In the genomic region with DNA sequence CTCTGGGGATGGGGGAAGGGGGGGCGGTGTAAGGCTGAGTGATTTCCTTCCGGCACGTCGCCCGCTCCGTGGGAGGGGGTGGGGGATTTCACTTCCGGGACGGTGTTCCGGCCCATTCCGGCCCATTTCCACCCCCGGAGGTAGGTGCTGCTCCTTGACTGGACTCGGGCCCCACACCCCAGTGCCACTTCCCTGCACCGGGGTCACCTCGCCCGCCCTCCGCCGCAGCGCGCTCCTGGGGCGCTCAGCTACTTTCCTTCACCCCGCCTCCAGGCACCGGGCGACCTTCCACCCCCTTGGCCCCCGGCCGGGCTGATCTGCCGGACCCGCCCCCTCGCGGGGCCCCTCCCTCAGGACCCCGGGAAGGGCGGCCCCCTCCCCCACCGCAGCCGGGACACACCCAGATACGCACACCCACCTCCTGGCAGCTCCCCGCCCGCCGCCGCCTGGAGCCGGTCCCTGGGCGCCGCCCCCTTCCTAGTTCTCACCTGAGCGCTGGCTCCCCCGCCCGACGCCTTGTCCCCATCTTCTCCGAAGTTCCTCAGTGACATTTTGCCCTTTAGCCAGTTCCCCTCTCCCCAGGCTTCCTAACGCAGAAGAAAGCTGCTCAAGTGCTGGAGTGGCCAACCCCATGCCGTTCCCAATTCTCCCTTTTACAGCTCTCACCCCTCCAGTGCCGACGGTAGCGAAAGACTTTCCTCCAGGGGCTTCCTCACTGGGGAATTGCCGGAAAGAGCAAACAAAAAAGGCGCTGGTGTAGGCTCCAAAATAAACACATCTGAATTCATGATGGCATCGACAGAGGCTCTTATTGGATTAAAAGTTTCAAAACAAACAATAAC, we compare ENCODE assay signal across 8 cellular contexts. TPM values are rescaled to one million over a fixed set of nuclear protein-coding genes. Genes with fewer than 3 reads are reported as not detected.
A peak's percentile ranks its signal among the peaks of the same experiment; 100 is the strongest.
DNase-seq lines count a peak whose midpoint lies in the region; ATAC-seq, FAIRE-seq and TF ChIP-seq lines count a peak whose summit lies in the region.

A gene with protein sequence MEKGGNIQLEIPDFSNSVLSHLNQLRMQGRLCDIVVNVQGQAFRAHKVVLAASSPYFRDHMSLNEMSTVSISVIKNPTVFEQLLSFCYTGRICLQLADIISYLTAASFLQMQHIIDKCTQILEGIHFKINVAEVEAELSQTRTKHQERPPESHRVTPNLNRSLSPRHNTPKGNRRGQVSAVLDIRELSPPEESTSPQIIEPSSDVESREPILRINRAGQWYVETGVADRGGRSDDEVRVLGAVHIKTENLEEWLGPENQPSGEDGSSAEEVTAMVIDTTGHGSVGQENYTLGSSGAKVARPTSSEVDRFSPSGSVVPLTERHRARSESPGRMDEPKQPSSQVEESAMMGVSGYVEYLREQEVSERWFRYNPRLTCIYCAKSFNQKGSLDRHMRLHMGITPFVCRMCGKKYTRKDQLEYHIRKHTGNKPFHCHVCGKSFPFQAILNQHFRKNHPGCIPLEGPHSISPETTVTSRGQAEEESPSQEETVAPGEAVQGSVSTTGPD (plus strand): TSS at position 115 of the 842 bp plus-strand sequence. CDS start 1,846 bp downstream, outside the sequence.

- POLR2A ChIA-PET in PC-3 (lab: Charles Lee; ENCODE audit: unreplicated experiment): interaction anchor here (0.5 to 1.0 kb wide), 8 partner anchors 23 to 820 kb away, joined by 3 to 24 read pairs (median 5); no protein-coding TSS in a partner anchor
- POLR2A ChIA-PET in naive thymus-derived CD8-positive, alpha-beta T cell (lab: Charles Lee): interaction anchor here (0.6 to 3.2 kb wide), 20 partner anchors 8 to 1452 kb away, joined by 3 to 47 read pairs (median 4); partner anchors contain the start of genes CACYBP, CENPL, DARS2 and KLHL20

- H3K27ac ChIP-seq in PC-3 (ENCODE audit: low read length): peak within 1 kb of the TSS; percentile 85

- in situ Hi-C loops in KBM-7 (cut with MboI; ENCODE audit: low pct_unique_long_range_greater_than_20kb, low sequenced_read_pairs): no loop called here

- peaks cover 38% of the 10 kb centered on the region for H4K20me1 ChIP-seq in PC-3 (ENCODE audit: low read length)

- DNase-seq in D721Med (ENCODE audit: insufficient read length, low spot score) (peak; percentile 73), KBM-7 (peak; percentile 85), PC-3 (peak; percentile 78)
- peak; percentile 89 for DNase-seq in activated T-cell treated with anti-CD3 and anti-CD28 coated beads, Interleukin-2, amount 50 U/mL, for 1 hour
- peak; percentile 81 to 95 (median 88) for DNase-seq in naive thymus-derived CD8-positive, alpha-beta T cell
- peak; percentile 93 for DNase-seq in stimulated activated naive B cell treated with anti-CD40 and anti-IgM and Interleukin-4, amounts not matched to agents 10 μg/mL and 1 μg/mL and 100 μg/mL, for 72 hours

- peaks cover 29% of the 10 kb centered on the region for H3K79me2 ChIP-seq in PC-3 (ENCODE audit: low read length)

- no peaks in the 10 kb centered on the region for H3K27me3 Mint-ChIP-seq in naive thymus-derived CD8-positive, alpha-beta T cell
- H3K27me3 Mint-ChIP-seq in stimulated activated naive B cell treated with anti-CD40 and anti-IgM and Interleukin-4, amounts not matched to agents 10 μg/mL and 1 μg/mL and 100 μg/mL, for 72 hours: no peaks in the 10 kb centered on the region

- H3K4me3 ChIP-seq in PC-3 (ENCODE audit: low read length): peak within 1 kb of the TSS; percentile 100

- peak within 1 kb of the TSS; percentile 87 to 99 (median 97) for H3K4me3 Mint-ChIP-seq in naive thymus-derived CD8-positive, alpha-beta T cell
- peak within 1 kb of the TSS; percentile 93 to 97 for H3K4me3 Mint-ChIP-seq in stimulated activated naive B cell treated with anti-CD40 and anti-IgM and Interleukin-4, amounts not matched to agents 10 μg/mL and 1 μg/mL and 100 μg/mL, for 72 hours

- peaks cover 10 to 49% (median 34%) of the 10 kb centered on the region in 3 donors for H3K36me3 Mint-ChIP-seq in naive thymus-derived CD8-positive, alpha-beta T cell
- H3K36me3 Mint-ChIP-seq in stimulated activated naive B cell treated with anti-CD40 and anti-IgM and Interleukin-4, amounts not matched to agents 10 μg/mL and 1 μg/mL and 100 μg/mL, for 72 hours: peaks cover 52 to 67% of the 10 kb centered on the region in 2 donors

- H3K9ac ChIP-seq in PC-3 (ENCODE audit: low read length): peak within 1 kb of the TSS; percentile 99

- ATAC-seq in GM21717 (IDR thresholded peaks at IDR 0.05; ENCODE audit: unreplicated experiment): peak; percentile 64
- ATAC-seq in PC-3: peak; percentile 75
- peak; percentile 90 for ATAC-seq in esophagus mucosa
- ATAC-seq in naive thymus-derived CD8-positive, alpha-beta T cell: peak; percentile 62 to 64
- ATAC-seq in stimulated activated naive B cell treated with anti-CD40 and anti-IgM and Interleukin-4, amounts not matched to agents 10 μg/mL and 1 μg/mL and 100 μg/mL, for 72 hours (replicated peaks): peak; percentile 74 to 78

- peaks cover 29% of the 10 kb centered on the region for H3F3A ChIP-seq in PC-3 (ENCODE audit: low read length, unreplicated experiment)

- FAIRE-seq in D721Med (lab: Jason Lieb, UNC): no peak

- peaks cover 32 to 87% (median 78%) of the 10 kb centered on the region in 4 donors for H3K4me1 Mint-ChIP-seq in naive thymus-derived CD8-positive, alpha-beta T cell
- H3K4me1 Mint-ChIP-seq in stimulated activated naive B cell treated with anti-CD40 and anti-IgM and Interleukin-4, amounts not matched to agents 10 μg/mL and 1 μg/mL and 100 μg/mL, for 72 hours: peaks cover 36 to 65% of the 10 kb centered on the region in 2 donors

- BruUV-seq in PC-3 (replicated peaks; lab: Mats Ljungman, UMichigan): no TSS peak

- TF ChIP-seq CTCF in D721Med (IDR thresholded peaks at IDR 0.05; ENCODE audit: insufficient read depth, missing control alignments): no peak
- no peak for TF ChIP-seq CTCF in PC-3 (conservative IDR thresholded peaks at IDR 0.05; ENCODE audit: low read depth, low read length)

- H3K36me3 ChIP-seq in PC-3 (ENCODE audit: low read depth, low read length): peaks cover 41% of the 10 kb centered on the region

- peak within 1 kb of the TSS; percentile 99 for H3K4me2 ChIP-seq in PC-3 (ENCODE audit: low read length)

- peaks cover 19% of the 10 kb centered on the region for H3K4me1 ChIP-seq in PC-3 (ENCODE audit: insufficient read depth, low read length)

- intact Hi-C loops in PC-3 (cut with micrococcal nuclease): loop anchor here (1.0 kb wide), 1 partner anchor 44 kb away; the partner anchor contains the start of genes CENPL and DARS2

- H3K9me3 Mint-ChIP-seq in naive thymus-derived CD8-positive, alpha-beta T cell: no peaks in the 10 kb centered on the region
- H3K9me3 Mint-ChIP-seq in stimulated activated naive B cell treated with anti-CD40 and anti-IgM and Interleukin-4, amounts not matched to agents 10 μg/mL and 1 μg/mL and 100 μg/mL, for 72 hours: no peaks in the 10 kb centered on the region

- no peaks in the 10 kb centered on the region for H3K9me2 ChIP-seq in PC-3 (replicated peaks; ENCODE audit: low read length)

- no peaks in the 10 kb centered on the region for H3K9me3 ChIP-seq in PC-3 (ENCODE audit: low read length)

- H2AFZ ChIP-seq in PC-3 (ENCODE audit: low read length): peak within 1 kb of the TSS; percentile 84

- CTCF ChIA-PET in PC-3 (lab: Charles Lee): no interaction called here

- H3K27me3 ChIP-seq in PC-3 (ENCODE audit: low read length): no peaks in the 10 kb centered on the region

- H3K27ac Mint-ChIP-seq in naive thymus-derived CD8-positive, alpha-beta T cell: peak within 1 kb of the TSS; percentile 95 to 99 (median 98)
- H3K27ac Mint-ChIP-seq in stimulated activated naive B cell treated with anti-CD40 and anti-IgM and Interleukin-4, amounts not matched to agents 10 μg/mL and 1 μg/mL and 100 μg/mL, for 72 hours: peak within 1 kb of the TSS; percentile 99

RNA-seq across cellular contexts. Expression of the gene that starts here (rescaled TPM):
- total RNA-seq in PC-3 (2014; rRNA removed): 0.58 and 1.5 TPM in 2 replicates
- 5.0 TPM for total RNA-seq in esophagus mucosa
- 10 to 100 TPM; 27.9 to 28.8 TPM for total RNA-seq in naive thymus-derived CD8-positive, alpha-beta T cell
- 1 to 10 TPM; 1.9 to 2.1 (median 1.9) TPM for polyA plus RNA-seq in naive thymus-derived CD8-positive, alpha-beta T cell

Comparison
In these comparisons a context has a peak if more than half of its experiments do, and no peak if none do; other contexts are left out.
1. Peak in every context shown above with its lines: DNase-seq, ATAC-seq, H3K4me3 ChIP-seq and H3K27ac ChIP-seq.